13 cellular contexts compared by ENCODE assay signal in the genomic region with DNA sequence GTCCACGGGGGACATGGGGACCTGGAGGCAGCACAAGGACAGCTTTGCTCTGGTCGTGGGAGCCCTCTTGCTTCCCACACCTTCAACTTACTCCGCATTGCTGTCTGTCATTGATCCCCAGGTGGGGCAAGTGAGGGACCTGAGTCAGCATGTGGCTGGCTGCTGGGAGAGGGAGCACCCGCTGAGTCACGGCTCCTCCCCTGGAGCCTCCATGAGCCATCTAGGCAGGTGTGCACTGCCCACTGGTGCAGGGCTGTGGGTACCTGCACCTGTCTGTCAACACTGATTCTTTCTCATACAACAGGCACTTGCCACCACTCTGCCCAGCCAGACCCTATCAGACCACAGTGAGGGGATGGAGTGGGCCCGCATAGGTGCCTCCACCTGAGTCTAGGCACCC. TPM values are rescaled to one million over a fixed set of nuclear protein-coding genes. Genes with fewer than 3 reads are reported as not detected.
DNase-seq lines count a peak whose midpoint lies in the region; ATAC-seq and TF ChIP-seq lines count a peak whose summit lies in the region.
"Not testable (repeated sequence)": the region's sequence is repeated elsewhere in the genome, so short reads cannot be mapped to it uniquely, and the experiment has no call there.
"Had no signal": no experiment of that assay in that cellular context is flagged by ENCODE, and none has a peak within 500 bp of the region (broad histone marks: within the 10 kb centered on the region; RNA-seq: fewer than 3 reads in every experiment).

No MANE protein-coding gene starts in this region.

- CTCF ChIA-PET in PC-9 (lab: Charles Lee) = not testable (repeated sequence)

- H3K27me3 ChIP-seq in PC-9 (ENCODE audit: insufficient read depth, low read depth); foreskin keratinocyte: not testable (repeated sequence)

- intact Hi-C loops in PC-9 (cut with micrococcal nuclease; ENCODE audit: unreplicated experiment); left colon (cut with DNase I, micrococcal nuclease): not testable (repeated sequence)

- not testable (repeated sequence) for TF ChIP-seq CTCF in PC-9 (conservative IDR thresholded peaks at IDR 0.05); epithelial cell of esophagus (IDR thresholded peaks at IDR 0.05; ENCODE audit: insufficient read depth, low read depth, low read length, missing control alignments); foreskin keratinocyte (conservative IDR thresholded peaks at IDR 0.05)

- DNase-seq in NCI-H1417 (lab: John Stamatoyannopoulos, UW) (peak in 2 of 3 experiments; percentile 1 to 3), PC-9 (peak; percentile 33 to 50), epithelial cell of esophagus (ENCODE audit: low read depth) (peak; percentile 33)
- DNase-seq in foreskin keratinocyte, left colon: not testable (repeated sequence)

- H3K4me1 ChIP-seq in PC-9 (replicated peaks; ENCODE audit: insufficient read depth); foreskin keratinocyte: not testable (repeated sequence)

- peak; percentile 62 for ATAC-seq in foreskin keratinocyte
- peak; percentile 100 for ATAC-seq in left colon

- 0 out of 2 replicates have a peak overlapping the region, but pooled peaks have one; percentile 15 for H3K4me2 ChIP-seq in PC-9

- H2AFZ ChIP-seq in PC-9 = not testable (repeated sequence)

- POLR2A ChIA-PET in PC-9 (lab: Charles Lee; ENCODE audit: unreplicated experiment) = not testable (repeated sequence)

- not testable (repeated sequence) for H3K79me2 ChIP-seq in PC-9 (ENCODE audit: low read depth)

- not testable (repeated sequence) for H3K36me3 ChIP-seq in PC-9 (ENCODE audit: low read depth)

- not testable (repeated sequence) for H3K9me3 ChIP-seq in PC-9 (ENCODE audit: insufficient read depth, low read depth)

- H3K4me3 ChIP-seq in PC-9; epithelial cell of esophagus (ENCODE audit: low read length): not testable (repeated sequence)

- not testable (repeated sequence) for H3F3A ChIP-seq in PC-9 (ENCODE audit: insufficient read depth, low read depth)

- not testable (repeated sequence) for H4K20me1 ChIP-seq in PC-9 (ENCODE audit: insufficient read depth)

- not testable (repeated sequence) for H3K9me2 ChIP-seq in PC-9 (ENCODE audit: insufficient read depth)

- BruUV-seq in PC-9 (replicated peaks; lab: Mats Ljungman, UMichigan) = not testable (repeated sequence)

- H3K27ac ChIP-seq in PC-9, foreskin keratinocyte: not testable (repeated sequence)

RNA-seq across cellular contexts. Expression of gene LGALS9B, which starts 24.8 kb away (rescaled TPM):
- total RNA-seq in PC-9 (2021) = 6.5 and 9.8 TPM in 2 replicates
- total RNA-seq in foreskin keratinocyte = 11.6 and 14.5 TPM in 2 replicates
- polyA plus RNA-seq in foreskin keratinocyte = 12.8 and 18.1 TPM in 2 replicates
- 10 to 100 TPM; 35.5 to 46.2 TPM for total RNA-seq in left colon
- total RNA-seq: A673; CD4-positive, alpha-beta memory T cell; CD4-positive, CD25-positive, alpha-beta regulatory T cell; CD8-positive, alpha-beta memory T cell; Daoy; G401 had no signal
- polyA plus RNA-seq: AG04450; CD14-positive monocyte; CD4-positive, alpha-beta memory T cell; CD8-positive, alpha-beta memory T cell had no signal
